8 cellular contexts compared by ENCODE assay signal in genomic region chr6:160534050-160534696, GRCh38.
DNase-seq lines count a peak whose midpoint lies in the region; ATAC-seq, FAIRE-seq and TF ChIP-seq lines count a peak whose summit lies in the region.

No MANE protein-coding gene starts in this region.

- no peaks in the 10 kb centered on the region for H3K27me3 ChIP-seq in endothelial cell of umbilical vein (ENCODE audit: control insufficient read depth in 2 of 2, insufficient read depth in 2 of 2, low read length in 2 of 2)

- TF ChIP-seq POLR2A in endothelial cell of umbilical vein (IDR thresholded peaks at IDR 0.05; ENCODE audit: low read depth, low read length), result no peak

- intact Hi-C loops in endothelial cell of umbilical vein (cut with micrococcal nuclease), result loop anchor here (1.0 to 10.0 kb wide), 4 partner anchors 14 to 839 kb away; partner anchors contain the start of gene SOD2

- no peak overlapping the region for H3K27ac ChIP-seq in endothelial cell of umbilical vein (ENCODE audit: insufficient read depth, low read depth, low read length)

- DNase-seq in NCI-H2196 (lab: John Stamatoyannopoulos, UW; ENCODE audit: unreplicated experiment) (peak; percentile 16), NCI-H2196 treated with DMSO at 0.1 percent for 48 hours (lab: John Stamatoyannopoulos, UW; ENCODE audit: unreplicated experiment) (no peak), NCI-H128 (lab: John Stamatoyannopoulos, UW; ENCODE audit: unreplicated experiment) (peak; percentile 24), endothelial cell of umbilical vein (ENCODE audit: low read depth, low spot score) (peak; percentile 47), mucosa of gallbladder (ENCODE audit: low spot score) (peak; percentile 43)
- peak; percentile 87 for DNase-seq in activated CD8-positive, alpha-beta memory T cell treated with anti-CD3 and anti-CD28 coated beads for 24 hours
- DNase-seq in stimulated activated CD8-positive, alpha-beta memory T cell treated with anti-CD3 and anti-CD28 coated beads, Interleukin-7, amount 100 ng/mL, for 48 hours (ENCODE audit: extremely low read depth in 1 of 2, low read depth in 1 of 2), result peak; percentile 8 to 22

- BruUV-seq in endothelial cell of umbilical vein (replicated peaks; lab: Mats Ljungman, UMichigan), result no TSS peak

- H2AFZ ChIP-seq in endothelial cell of umbilical vein (ENCODE audit: low read depth, low read length), result no peak overlapping the region

- no peak overlapping the region for H3K4me2 ChIP-seq in endothelial cell of umbilical vein (ENCODE audit: insufficient read depth, low read length)

- no peaks in the 10 kb centered on the region for H3K4me1 ChIP-seq in endothelial cell of umbilical vein (ENCODE audit: control insufficient read depth, extremely low read depth, insufficient read depth, low read length)

- no peaks in the 10 kb centered on the region for H3K79me2 ChIP-seq in endothelial cell of umbilical vein (ENCODE audit: control insufficient read depth, insufficient read depth, low read length)

- peak; percentile 89 for ATAC-seq in HG02759 (IDR thresholded peaks at IDR 0.05; ENCODE audit: unreplicated experiment)

- dilution Hi-C loops in endothelial cell of umbilical vein (cut with MboI; ENCODE audit: extremely low pct_ligation_motif_present, low sequenced_read_pairs), result no loop called here

- CTCF ChIA-PET in endothelial cell of umbilical vein (lab: Charles Lee), result interaction anchor here (0.7 to 4.2 kb wide), 15 partner anchors 10 to 901 kb away, joined by 3 to 69 read pairs (median 4); partner anchors contain the start of gene MRPL18

- no peaks in the 10 kb centered on the region for H3K36me3 ChIP-seq in endothelial cell of umbilical vein (ENCODE audit: control insufficient read depth in 2 of 2, extremely low read depth in 1 of 2, insufficient read depth in 2 of 2, low read length in 2 of 2)

- no peak overlapping the region for H3K4me3 ChIP-seq in endothelial cell of umbilical vein (replicated peaks in 1 of 3; ENCODE audit: insufficient read depth in 1 of 3, low read depth in 1 of 3, low read length in 3 of 3)

- POLR2A ChIA-PET in endothelial cell of umbilical vein (lab: Charles Lee), result no interaction called here

- TF ChIP-seq CTCF in endothelial cell of umbilical vein (IDR thresholded peaks at IDR 0.05; ENCODE audit: extremely low read depth in 1 of 2, insufficient read depth in 1 of 2, low read depth in 1 of 2, low read length in 2 of 2), result peak; percentile 71 to 79

- H4K20me1 ChIP-seq in endothelial cell of umbilical vein (replicated peaks; ENCODE audit: control insufficient read depth, extremely low read depth, insufficient read depth, low read length), result no peaks in the 10 kb centered on the region

- no peaks in the 10 kb centered on the region for H3K9me3 ChIP-seq in endothelial cell of umbilical vein (replicated peaks; ENCODE audit: control insufficient read depth, insufficient read depth, low read length)

- FAIRE-seq in endothelial cell of umbilical vein (lab: Jason Lieb, UNC), result no peak

- H3K9me1 ChIP-seq in endothelial cell of umbilical vein (replicated peaks; ENCODE audit: control insufficient read depth, extremely low read depth, insufficient read depth, low read length), result no peaks in the 10 kb centered on the region

- no peak overlapping the region for H3K9ac ChIP-seq in endothelial cell of umbilical vein (replicated peaks; ENCODE audit: extremely low read depth, insufficient read depth, low read length)

TF ChIP-seq in endothelial cell of umbilical vein, 7 proteins besides CTCF, POLR2A, EP300 and RAD21:
- TF ChIP-seq MYC (IDR thresholded peaks at IDR 0.05; ENCODE audit: low read depth, low read length) (no peak), EZH2 (IDR thresholded peaks at IDR 0.05; ENCODE audit: borderline replicate concordance, low read depth, low read length, severe bottlenecking) (no peak), JUN (IDR thresholded peaks at IDR 0.05; ENCODE audit: borderline replicate concordance, insufficient read depth, insufficient read length, low read depth) (no peak), GATA2 (IDR thresholded peaks at IDR 0.05; ENCODE audit: insufficient read depth, insufficient read length, low read depth, low read length) (no peak), MAX (IDR thresholded peaks at IDR 0.05; ENCODE audit: insufficient read depth, insufficient read length) (no peak), FOS (IDR thresholded peaks at IDR 0.05; ENCODE audit: borderline replicate concordance, insufficient read depth, low read length) (no peak), POLR2AphosphoS5 (IDR thresholded peaks at IDR 0.05; ENCODE audit: insufficient read depth, low read depth, low read length) (no peak)
